ENCODE assay signal across 8 cellular contexts in genomic region chr18:35497334-35498197, GRCh38. TPM values are rescaled to one million over a fixed set of nuclear protein-coding genes. Genes with fewer than 3 reads are reported as not detected.
DNase-seq lines count a peak whose midpoint lies in the region; ATAC-seq, FAIRE-seq and TF ChIP-seq lines count a peak whose summit lies in the region.

INO80C (minus strand) TSS chr18:35497960; CDS start chr18:35497874, 86 bp downstream.

- peaks cover 29% of the 10 kb centered on the region for H3K4me1 ChIP-seq in psoas muscle

- H3K36me3 ChIP-seq in psoas muscle (ENCODE audit: insufficient read depth in 1 of 2, low read depth in 1 of 2) = no peaks in the 10 kb centered on the region

- TF ChIP-seq POLR2A in GM18505 (IDR thresholded peaks at IDR 0.05; ENCODE audit: borderline replicate concordance, extremely low read depth, insufficient read depth, insufficient read length) = peak; percentile 98

- peak within 1 kb of the TSS; percentile 78 for H3K4me3 ChIP-seq in psoas muscle

- intact Hi-C loops in left ventricle myocardium superior (cut with micrococcal nuclease) = no loop called here
- intact Hi-C loops in psoas muscle (cut with DNase I) = loop anchor here in 1 of 2 donors (2.0 kb wide), 1 partner anchor 75 kb away; no protein-coding TSS in a partner anchor

- no peak for TF ChIP-seq CTCF in psoas muscle (IDR thresholded peaks at IDR 0.05)

- no peaks in the 10 kb centered on the region for H3K9me3 ChIP-seq in psoas muscle

- peak; percentile 68 for DNase-seq in NCI-H187 treated with DMSO at 0.1 percent for 48 hours (lab: John Stamatoyannopoulos, UW)
- peak; percentile 85 to 97 (median 87) for DNase-seq in T-helper 2 cell
- DNase-seq in left ventricle myocardium superior = peak; percentile 96
- peak; percentile 91 to 96 for DNase-seq in psoas muscle
- DNase-seq in urothelium cell line (ENCODE audit: low spot score) = peak; percentile 88

- H3K27me3 ChIP-seq in psoas muscle (ENCODE audit: insufficient read depth in 3 of 3, low read length in 2 of 3) = no peaks in the 10 kb centered on the region

- peak within 1 kb of the TSS; percentile 94 for H3K27ac ChIP-seq in angular gyrus (ENCODE audit: low read depth, low read length)
- peak within 1 kb of the TSS; percentile 96 for H3K27ac ChIP-seq in psoas muscle

- peak; percentile 66 for FAIRE-seq in urothelium cell line (lab: Jason Lieb, UNC)

- 0% methylated on average over 63 of the region's 63 CpGs for WGBS in psoas muscle, 3 donors

- ATAC-seq in GM18505 (IDR thresholded peaks at IDR 0.05; ENCODE audit: unreplicated experiment) (peak; percentile 92), HG02970 (IDR thresholded peaks at IDR 0.05; ENCODE audit: low FRiP score, unreplicated experiment) (peak; percentile 94), left ventricle myocardium superior (peak; percentile 99), psoas muscle (peak; percentile 97 to 99 (median 98))

RNA-seq across cellular contexts. Expression of gene INO80C, which starts in this region (rescaled TPM):
- 24.9 TPM for total RNA-seq in left ventricle myocardium superior
- total RNA-seq in psoas muscle = 10 to 100 TPM; 14.4 to 21.1 (median 18.3) TPM
- 10 to 100 TPM; 22.5 to 26.7 (median 22.6) TPM for polyA plus RNA-seq in psoas muscle

Comparison
In these comparisons a context has a peak if more than half of its experiments do, and no peak if none do; other contexts are left out.
1. Peak in every context shown above with its lines: DNase-seq, ATAC-seq, H3K4me3 ChIP-seq and H3K27ac ChIP-seq.